Comparison of ENCODE assay signal across 17 cellular contexts in the genomic region with DNA sequence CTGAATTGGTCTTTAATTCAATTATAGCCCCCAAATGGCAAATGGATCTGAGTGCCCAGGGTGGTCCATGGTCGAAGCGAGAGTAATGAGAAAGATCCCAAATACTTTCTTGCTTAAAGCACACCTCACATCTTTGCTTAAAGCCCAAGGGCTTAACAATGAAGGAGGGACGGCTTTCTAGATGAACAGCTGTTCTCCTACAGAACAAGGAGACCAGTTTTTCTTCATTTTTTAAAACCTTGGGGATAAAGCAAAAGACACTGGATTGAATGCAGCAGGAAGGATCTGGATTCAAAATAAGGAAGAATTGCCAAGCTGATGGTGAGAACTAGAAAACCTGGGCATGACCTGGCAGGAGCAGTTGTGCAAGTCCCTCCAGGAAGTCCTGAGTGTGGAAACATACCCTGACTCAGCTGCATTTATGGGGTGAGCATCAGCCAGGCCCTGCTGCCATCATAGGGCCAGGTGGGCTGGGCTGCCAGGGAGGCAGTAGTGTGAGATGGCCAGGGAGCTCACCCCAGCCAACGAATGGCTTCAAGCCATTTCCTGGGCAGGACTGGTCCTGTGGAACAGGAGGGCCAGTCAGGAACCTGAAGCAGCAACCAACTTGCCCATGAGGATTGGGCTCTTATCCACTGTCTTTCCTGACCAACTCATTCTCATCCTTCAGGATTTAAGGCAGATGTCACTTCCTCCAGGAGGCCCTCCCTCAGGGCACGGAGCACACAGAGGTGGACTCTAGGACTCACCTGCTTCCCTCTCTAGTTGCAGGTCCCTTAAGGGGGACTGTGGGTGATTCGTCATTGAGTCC. TPM values are rescaled to one million over a fixed set of nuclear protein-coding genes. Genes with fewer than 3 reads are reported as not detected.
DNase-seq lines count a peak whose midpoint lies in the region; ATAC-seq and TF ChIP-seq lines count a peak whose summit lies in the region.
"Had no signal": no experiment of that assay in that cellular context is flagged by ENCODE, and none has a peak within 500 bp of the region (broad histone marks: within the 10 kb centered on the region; RNA-seq: fewer than 3 reads in every experiment).

No MANE protein-coding gene starts in this region.

- H3K4me1 ChIP-seq in testis: no peaks in the 10 kb centered on the region
- H3K4me1 ChIP-seq: breast epithelium, gastrocnemius medialis had no signal

- no peaks in the 10 kb centered on the region for H3K36me3 Mint-ChIP-seq in activated T-cell treated with anti-CD3 and anti-CD28 coated beads, Interleukin-2, amount 50 U/mL, for 4 hours (ENCODE audit: insufficient read depth)
- H3K36me3 Mint-ChIP-seq: mesothelial cell of epicardium had no signal

- 81 to 83% methylated on average over 6 of the region's 6 CpGs for WGBS in testis, 2 donors

- H3K4me3 Mint-ChIP-seq in activated T-cell treated with anti-CD3 and anti-CD28 coated beads, Interleukin-2, amount 50 U/mL, for 4 hours: no peak overlapping the region
- H3K4me3 Mint-ChIP-seq: mesothelial cell of epicardium had no signal

- no peaks in the 10 kb centered on the region for H3K9me3 ChIP-seq in testis
- H3K9me3 ChIP-seq: breast epithelium, gastrocnemius medialis, SK-N-SH, suprapubic skin had no signal

- DNase-seq in H4 (ENCODE audit: low spot score): peak; percentile 27
- peak; percentile 10 for DNase-seq in NOMO-1 treated with dmso at 0.1 percent for 144 hours (lab: John Stamatoyannopoulos, UW; ENCODE audit: unreplicated experiment)
- DNase-seq in epithelial cell of prostate (ENCODE audit: low read depth, low spot score): peak; percentile 99
- DNase-seq in activated T-cell treated with anti-CD3 and anti-CD28 coated beads, Interleukin-2, amount 50 U/mL, for 4 hours: no peak
- DNase-seq in testis: no peak
- DNase-seq: activated effector memory CD4-positive, alpha-beta T cell treated with Interleukin-2 at 50 U/mL for 16 hours; gastrocnemius medialis; left cardiac atrium; SK-N-SH; stimulated activated CD4-positive, alpha-beta T cell treated with anti-CD3 and anti-CD28 coated beads, Interleukin-12 subunit alpha, Interleukin-12 subunit beta, amount 100 ng/mL, for 4 hours had no signal

- intact Hi-C loops in testis (cut with DNase I; ENCODE audit: low total_unique reads): no loop called here

- H3K27me3 ChIP-seq in testis: no peaks in the 10 kb centered on the region
- H3K27me3 ChIP-seq: suprapubic skin had no signal

- no peak for TF ChIP-seq CTCF in testis (IDR thresholded peaks at IDR 0.05)

- no peaks in the 10 kb centered on the region for H3K4me1 Mint-ChIP-seq in activated T-cell treated with anti-CD3 and anti-CD28 coated beads, Interleukin-2, amount 50 U/mL, for 4 hours (ENCODE audit: low read depth)
- H3K4me1 Mint-ChIP-seq: mesothelial cell of epicardium had no signal

- peak overlapping the region; percentile 98 for H3K27ac ChIP-seq in epithelial cell of prostate
- peak overlapping the region in 13 of 21 experiments; percentile 0 to 77 (median 44) for H3K27ac ChIP-seq in skin epidermis
- no peak overlapping the region for H3K27ac ChIP-seq in testis
- H3K27ac ChIP-seq: breast epithelium, gastrocnemius medialis, suprapubic skin had no signal

- H3K36me3 ChIP-seq in testis (ENCODE audit: low read depth, missing control alignments): no peaks in the 10 kb centered on the region
- H3K36me3 ChIP-seq: breast epithelium, gastrocnemius medialis, suprapubic skin had no signal

- TF ChIP-seq POLR2A in testis (IDR thresholded peaks at IDR 0.05): no peak

- peaks cover 28% of the 10 kb centered on the region for H3K27me3 Mint-ChIP-seq in activated T-cell treated with anti-CD3 and anti-CD28 coated beads, Interleukin-2, amount 50 U/mL, for 4 hours (ENCODE audit: low read depth)

- no peak for ATAC-seq in activated T-cell treated with anti-CD3 and anti-CD28 coated beads, Interleukin-2, amount 50 U/mL, for 4 hours
- no peak for ATAC-seq in HG02798 (IDR thresholded peaks at IDR 0.05; ENCODE audit: poor library complexity, unreplicated experiment)
- ATAC-seq: activated CD4-positive, CD25-positive, alpha-beta regulatory T cell treated with anti-CD3 and anti-CD28 coated beads, Interleukin-2, amount 50 U/mL, for 24 hours; gastrocnemius medialis; left cardiac atrium had no signal

- no peaks in the 10 kb centered on the region for H3K9me3 Mint-ChIP-seq in activated T-cell treated with anti-CD3 and anti-CD28 coated beads, Interleukin-2, amount 50 U/mL, for 4 hours
- H3K9me3 Mint-ChIP-seq: mesothelial cell of epicardium had no signal

- H3K4me3 ChIP-seq in skin epidermis (no peak overlapping the region), testis (no peak overlapping the region)
- H3K4me3 ChIP-seq: breast epithelium, gastrocnemius medialis, suprapubic skin had no signal

RNA-seq across cellular contexts. Expression of gene RHCG, which starts 18.4 kb away (rescaled TPM):
- total RNA-seq in H4 (2014; rRNA removed; shearing (Covaris generic)): not detected in 2 replicates
- total RNA-seq in activated T-cell treated with anti-CD3 and anti-CD28 coated beads, Interleukin-2, amount 50 U/mL, for 4 hours: not detected
- total RNA-seq in testis: 1 to 10 TPM in 1 of 2 donors, under 1 TPM in 1; 0.62 to 1.4 TPM
- polyA plus RNA-seq in testis (ENCODE audit: insufficient read depth, low read depth, low replicate concordance): 2.0 TPM
- total RNA-seq: gastrocnemius medialis, pulmonary artery endothelial cell had no signal
- polyA plus RNA-seq: SK-N-SH had no signal

Comparison
In these comparisons a context has a peak if more than half of its experiments do, and no peak if none do; other contexts are left out.
1. DNase-seq: peak in H4 (single experiment), NOMO-1 treated with dmso at 0.1 percent for 144 hours (single experiment) and epithelial cell of prostate (single experiment); none in activated T-cell treated with anti-CD3 and anti-CD28 coated beads, Interleukin-2, amount 50 U/mL, for 4 hours (single experiment) and testis (single experiment).
2. H3K27ac ChIP-seq: peak in epithelial cell of prostate (single experiment) and skin epidermis (13 of 21); none in testis (0 of 2).